ENCODE assay signal across 18 cellular contexts in genomic region chr6:137265574-137265973, GRCh38.
"Had no signal": no experiment of that assay in that cellular context is flagged by ENCODE, and none has a peak within 500 bp of the region (broad histone marks: within the 10 kb centered on the region; RNA-seq: fewer than 3 reads in every experiment).

No MANE protein-coding gene starts in this region.

- FAIRE-seq: keratinocyte, TTC549 had no signal

- H3K4me1 Mint-ChIP-seq: activated T-helper 17 cell treated with anti-CD3 and anti-CD28 coated beads, Interleukin-2, amount 50 U/mL, for 72 hours had no signal

- H3K27ac ChIP-seq: body of pancreas, foreskin keratinocyte, stomach had no signal

- H3K4me3 ChIP-seq: body of pancreas, stomach had no signal

- H3K36me3 Mint-ChIP-seq: activated CD8-positive, alpha-beta memory T cell treated with anti-CD3 and anti-CD28 coated beads, Interleukin-2, amount 10 ng/mL, durations not matched to agents 7 days and 5 days; activated naive CD8-positive, alpha-beta T cell treated with anti-CD3 and anti-CD28 coated beads for 36 hours; mesothelial cell of epicardium had no signal

- H3K4me3 Mint-ChIP-seq: activated CD4-positive, alpha-beta memory T cell treated with anti-CD3 and anti-CD28 coated beads, Interleukin-2, amount 10 ng/mL, durations not matched to agents 7 days and 5 days; activated CD8-positive, alpha-beta memory T cell treated with anti-CD3 and anti-CD28 coated beads, Interleukin-2, amount 10 ng/mL, durations not matched to agents 7 days and 5 days; activated naive CD8-positive, alpha-beta T cell treated with anti-CD3 and anti-CD28 coated beads for 36 hours; activated T-helper 17 cell treated with anti-CD3 and anti-CD28 coated beads, Interleukin-2, amount 50 U/mL, for 72 hours; effector memory CD8-positive, alpha-beta T cell; mesothelial cell of epicardium; nephron had no signal

- H3K9me3 Mint-ChIP-seq: activated CD4-positive, alpha-beta memory T cell treated with anti-CD3 and anti-CD28 coated beads, Interleukin-2, amount 10 ng/mL, durations not matched to agents 7 days and 5 days; activated naive CD8-positive, alpha-beta T cell treated with anti-CD3 and anti-CD28 coated beads for 36 hours; activated T-helper 17 cell treated with anti-CD3 and anti-CD28 coated beads, Interleukin-2, amount 50 U/mL, for 72 hours; effector memory CD8-positive, alpha-beta T cell had no signal

- H3K9me3 ChIP-seq: body of pancreas, stomach had no signal

- H3K27ac Mint-ChIP-seq: activated CD4-positive, alpha-beta memory T cell treated with anti-CD3 and anti-CD28 coated beads, Interleukin-2, amount 10 ng/mL, durations not matched to agents 7 days and 5 days; activated CD8-positive, alpha-beta memory T cell treated with anti-CD3 and anti-CD28 coated beads, Interleukin-2, amount 10 ng/mL, durations not matched to agents 7 days and 5 days; activated naive CD8-positive, alpha-beta T cell treated with anti-CD3 and anti-CD28 coated beads for 36 hours; activated T-helper 17 cell treated with anti-CD3 and anti-CD28 coated beads, Interleukin-2, amount 50 U/mL, for 72 hours; effector memory CD8-positive, alpha-beta T cell; nephron had no signal

- H3K27me3 Mint-ChIP-seq: effector memory CD8-positive, alpha-beta T cell had no signal

- DNase-seq: activated CD4-positive, alpha-beta memory T cell treated with anti-CD3 and anti-CD28 coated beads, Interleukin-2, amount 10 ng/mL, durations not matched to agents 7 days and 5 days; activated CD4-positive, alpha-beta T cell treated with anti-CD3 and anti-CD28 coated beads for 48 hours; activated CD4-positive, CD25-positive, alpha-beta regulatory T cell; activated CD8-positive, alpha-beta memory T cell treated with anti-CD3 and anti-CD28 coated beads, Interleukin-2, amount 10 ng/mL, durations not matched to agents 7 days and 5 days; activated naive CD4-positive, alpha-beta T cell; activated naive CD8-positive, alpha-beta T cell treated with anti-CD3 and anti-CD28 coated beads for 36 hours; body of pancreas; effector memory CD8-positive, alpha-beta T cell; hypothalamus; posterior cingulate gyrus; stimulated activated CD4-positive, alpha-beta T cell treated with anti-CD3 and anti-CD28 coated beads, Interleukin-2, amount 100 ng/mL, for 48 hours; stomach had no signal

- H3K36me3 ChIP-seq: stomach had no signal
